In the genomic region with DNA sequence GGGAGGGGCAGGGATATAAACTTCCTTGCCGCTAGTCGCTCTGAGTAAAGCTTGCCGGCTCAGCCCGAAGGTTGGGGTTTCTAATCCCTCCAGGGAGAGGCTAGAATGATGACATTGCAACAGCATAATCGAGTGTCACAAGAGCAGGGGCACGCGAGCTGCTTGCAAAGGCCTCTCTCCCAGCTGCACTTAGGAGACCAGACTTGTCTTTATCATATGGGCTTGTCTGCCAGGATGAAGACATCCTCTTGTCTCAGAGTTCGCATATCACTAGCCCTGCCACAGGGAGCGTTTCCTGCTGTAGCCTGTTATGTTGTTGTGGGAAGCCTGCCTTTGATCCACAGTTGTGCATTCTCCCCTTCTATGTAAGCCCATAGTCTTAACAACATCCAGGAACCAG, we compare ENCODE assay signal across 15 cellular contexts.
DNase-seq lines count a peak whose midpoint lies in the region; ATAC-seq and TF ChIP-seq lines count a peak whose summit lies in the region.
"Had no signal": no experiment of that assay in that cellular context is flagged by ENCODE, and none has a peak within 500 bp of the region (broad histone marks: within the 10 kb centered on the region; RNA-seq: fewer than 3 reads in every experiment).

No MANE protein-coding gene starts in this region.

- TF ChIP-seq CTCF in activated CD8-positive, alpha-beta T cell treated with anti-CD3 and anti-CD28 coated beads for 36 hours (IDR thresholded peaks at IDR 0.05), result no peak
- TF ChIP-seq CTCF in VCaP (conservative IDR thresholded peaks at IDR 0.05), result no peak
- TF ChIP-seq CTCF in thoracic aorta (IDR thresholded peaks at IDR 0.05), result no peak

- no peaks in the 10 kb centered on the region for H3K9me3 Mint-ChIP-seq in activated CD8-positive, alpha-beta T cell treated with anti-CD3 and anti-CD28 coated beads, Interleukin-2, amount 10 ng/mL, durations not matched to agents 7 days and 5 days (ENCODE audit: insufficient read depth)
- H3K9me3 Mint-ChIP-seq in activated CD8-positive, alpha-beta T cell treated with anti-CD3 and anti-CD28 coated beads for 36 hours, result no peaks in the 10 kb centered on the region

- H3K4me1 ChIP-seq in thoracic aorta (ENCODE audit: control insufficient read depth in 1 of 2, low read depth in 2 of 2), result peaks cover 24 to 67% of the 10 kb centered on the region in 2 donors
- H3K4me1 ChIP-seq: breast epithelium had no signal

- H3K4me1 Mint-ChIP-seq in activated CD8-positive, alpha-beta T cell treated with anti-CD3 and anti-CD28 coated beads, Interleukin-2, amount 10 ng/mL, durations not matched to agents 7 days and 5 days (ENCODE audit: low read depth), result peaks cover 6% of the 10 kb centered on the region
- H3K4me1 Mint-ChIP-seq in activated CD8-positive, alpha-beta T cell treated with anti-CD3 and anti-CD28 coated beads for 36 hours (ENCODE audit: low read depth), result no peaks in the 10 kb centered on the region

- no peaks in the 10 kb centered on the region for H3K36me3 ChIP-seq in thoracic aorta
- H3K36me3 ChIP-seq: pancreas had no signal

- peak overlapping the region; percentile 57 for H3K27ac Mint-ChIP-seq in activated CD8-positive, alpha-beta T cell treated with anti-CD3 and anti-CD28 coated beads, Interleukin-2, amount 10 ng/mL, durations not matched to agents 7 days and 5 days
- H3K27ac Mint-ChIP-seq in activated CD8-positive, alpha-beta T cell treated with anti-CD3 and anti-CD28 coated beads for 36 hours, result no peak overlapping the region

- ATAC-seq in activated CD8-positive, alpha-beta T cell treated with anti-CD3 and anti-CD28 coated beads, Interleukin-2, amount 10 ng/mL, durations not matched to agents 7 days and 5 days, result no peak
- no peak for ATAC-seq in activated CD8-positive, alpha-beta T cell treated with anti-CD3 and anti-CD28 coated beads for 36 hours
- ATAC-seq in thoracic aorta (ENCODE audit: insufficient number of reproducible peaks, low FRiP score, low read depth), result no peak

- H3K27ac ChIP-seq in VCaP, result peak overlapping the region; percentile 98
- H3K27ac ChIP-seq in thoracic aorta, result peak overlapping the region; percentile 83 to 94

- DNase-seq in activated CD8-positive, alpha-beta T cell treated with anti-CD3 and anti-CD28 coated beads, Interleukin-2, amount 10 ng/mL, durations not matched to agents 7 days and 5 days, result no peak
- no peak for DNase-seq in activated CD8-positive, alpha-beta T cell treated with anti-CD3 and anti-CD28 coated beads for 36 hours
- DNase-seq in iPS-NIHi7 (ENCODE audit: extremely low spot score) (peak; percentile 15), thoracic aorta (ENCODE audit: low spot score) (no peak), Ammon's horn (ENCODE audit: low spot score) (no peak), HCEC 1CT (no peak)
- DNase-seq in activated CD8-positive, alpha-beta memory T cell treated with anti-CD3 and anti-CD28 coated beads, Interleukin-2, amount 50 U/mL, for 4 hours, result no peak
- DNase-seq: Caco-2; KG1; NCI-H345; RPMI8226; stimulated activated CD4-positive, alpha-beta T cell treated with anti-CD3 and anti-CD28 coated beads, Interleukin-4, amount 100 ng/mL, for 1 hour had no signal

- intact Hi-C loops in activated CD8-positive, alpha-beta T cell treated with anti-CD3 and anti-CD28 coated beads for 36 hours (cut with micrococcal nuclease), result no loop called here

- H3K4me3 Mint-ChIP-seq in activated CD8-positive, alpha-beta T cell treated with anti-CD3 and anti-CD28 coated beads, Interleukin-2, amount 10 ng/mL, durations not matched to agents 7 days and 5 days, result no peak overlapping the region
- H3K4me3 Mint-ChIP-seq in activated CD8-positive, alpha-beta T cell treated with anti-CD3 and anti-CD28 coated beads for 36 hours, result no peak overlapping the region

- no peaks in the 10 kb centered on the region for H3K27me3 ChIP-seq in thoracic aorta (replicated peaks; ENCODE audit: insufficient read depth)
- H3K27me3 ChIP-seq: breast epithelium, pancreas had no signal

- peaks cover 60% of the 10 kb centered on the region for H3K36me3 Mint-ChIP-seq in activated CD8-positive, alpha-beta T cell treated with anti-CD3 and anti-CD28 coated beads, Interleukin-2, amount 10 ng/mL, durations not matched to agents 7 days and 5 days (ENCODE audit: low read depth)
- peaks cover 11% of the 10 kb centered on the region for H3K36me3 Mint-ChIP-seq in activated CD8-positive, alpha-beta T cell treated with anti-CD3 and anti-CD28 coated beads for 36 hours (ENCODE audit: low read depth)

- CTCF ChIA-PET in activated CD8-positive, alpha-beta T cell treated with anti-CD3 and anti-CD28 coated beads, Interleukin-2, amount 10 ng/mL, durations not matched to agents 7 days and 5 days (lab: Charles Lee), result no interaction called here
- CTCF ChIA-PET in activated CD8-positive, alpha-beta T cell treated with anti-CD3 and anti-CD28 coated beads for 36 hours (lab: Charles Lee), result no interaction called here

- no peaks in the 10 kb centered on the region for H3K27me3 Mint-ChIP-seq in activated CD8-positive, alpha-beta T cell treated with anti-CD3 and anti-CD28 coated beads, Interleukin-2, amount 10 ng/mL, durations not matched to agents 7 days and 5 days (ENCODE audit: low read depth)
- H3K27me3 Mint-ChIP-seq in activated CD8-positive, alpha-beta T cell treated with anti-CD3 and anti-CD28 coated beads for 36 hours, result no peaks in the 10 kb centered on the region

- H3K9me3 ChIP-seq in thoracic aorta, result no peaks in the 10 kb centered on the region
- H3K9me3 ChIP-seq: breast epithelium, Caco-2, pancreas had no signal

- H3K4me3 ChIP-seq in thoracic aorta, result no peak overlapping the region
- H3K4me3 ChIP-seq: breast epithelium had no signal

- POLR2A ChIA-PET in activated CD8-positive, alpha-beta T cell treated with anti-CD3 and anti-CD28 coated beads, Interleukin-2, amount 10 ng/mL, durations not matched to agents 7 days and 5 days (lab: Charles Lee), result interaction anchor here (0.7 kb wide), 1 partner anchor 344 kb away, joined by 3 read pairs; no protein-coding TSS in a partner anchor
- POLR2A ChIA-PET in activated CD8-positive, alpha-beta T cell treated with anti-CD3 and anti-CD28 coated beads for 36 hours (lab: Charles Lee), result interaction anchor here (0.6 kb wide), 1 partner anchor 20 kb away, joined by 4 read pairs; no protein-coding TSS in a partner anchor
